In genomic region chr15:55286442-55287189, GRCh38 we compare ENCODE assay signal across 1 cellular context.
TF ChIP-seq lines count a peak whose summit lies in the region.

No MANE protein-coding gene starts in this region.

TF ChIP-seq in GM12878, 131 proteins besides CTCF, POLR2A, EP300 and RAD21:
- TF ChIP-seq MLLT1 (IDR thresholded peaks at IDR 0.05), result peak; percentile 95
TF ChIP-seq in GM12878: peak in this region for 1; not testable (repeated sequence) for 130.
